ENCODE assay signal across 1 cellular context in genomic region chr14:88385212-88386101, GRCh38.
TF ChIP-seq lines count a peak whose summit lies in the region.

TSS of gene SPATA7 (plus strand) at chr14:88385657. CDS start at chr14:88385819, 162 bp downstream.

TF ChIP-seq in HepG2, 621 proteins besides CTCF, POLR2A, EP300 and RAD21 (continued from another document and continues in another):
- peak; percentile 49 for TF ChIP-seq ERF (CRISPR knock-in tag; IDR thresholded peaks at IDR 0.05)
- no peak for TF ChIP-seq GATA4 (IDR thresholded peaks at IDR 0.05; ENCODE audit: borderline replicate concordance, low read depth)
- TF ChIP-seq FOXP4 (CRISPR knock-in tag; IDR thresholded peaks at IDR 0.05): peak; percentile 59; the same call in 1 of the 2 replicates
- no peak for TF ChIP-seq DDIT3 (CRISPR knock-in tag; IDR thresholded peaks at IDR 0.05)
- peak; percentile 73; the same call in 1 of the 2 replicates for TF ChIP-seq ZNF350 (CRISPR knock-in tag; IDR thresholded peaks at IDR 0.05; ENCODE audit: borderline replicate concordance, low read depth)
- TF ChIP-seq SIX1 (CRISPR knock-in tag; IDR thresholded peaks at IDR 0.05; ENCODE audit: borderline replicate concordance): 0 out of 2 replicates have a peak, but pooled peaks have one; percentile 26
- no peak for TF ChIP-seq ZNF646 (CRISPR knock-in tag; IDR thresholded peaks at IDR 0.05)
- TF ChIP-seq ZNF605 (CRISPR knock-in tag; IDR thresholded peaks at IDR 0.05): peak; percentile 75
- no peak for TF ChIP-seq SKIL (CRISPR knock-in tag; IDR thresholded peaks at IDR 0.05; ENCODE audit: borderline replicate concordance)
- peak; percentile 71; the same call in 1 of the 2 replicates for TF ChIP-seq ZNF788 (CRISPR knock-in tag; IDR thresholded peaks at IDR 0.05; ENCODE audit: borderline replicate concordance)
- 0 out of 2 replicates have a peak, but pooled peaks have one; percentile 44 for TF ChIP-seq ARID2 (CRISPR knock-in tag; IDR thresholded peaks at IDR 0.05; ENCODE audit: borderline replicate concordance)
- peak; percentile 45; the same call in 1 of the 2 replicates for TF ChIP-seq SOX5 (CRISPR knock-in tag; IDR thresholded peaks at IDR 0.05; ENCODE audit: borderline replicate concordance)
- TF ChIP-seq HMGXB4 (CRISPR knock-in tag; IDR thresholded peaks at IDR 0.05; ENCODE audit: borderline replicate concordance in 1 of 2, low read depth in 1 of 2): peak; percentile 60 to 82; a peak in 3 of 4 replicates
- TF ChIP-seq ZFYVE20 (CRISPR knock-in tag; IDR thresholded peaks at IDR 0.05; ENCODE audit: borderline replicate concordance, low read depth): no peak
- TF ChIP-seq CERS6 (CRISPR knock-in tag; IDR thresholded peaks at IDR 0.05): no peak
- peak; percentile 95 for TF ChIP-seq ATF1 (CRISPR knock-in tag; IDR thresholded peaks at IDR 0.05)
- peak; percentile 95 for TF ChIP-seq ZNF891 (CRISPR knock-in tag; IDR thresholded peaks at IDR 0.05)
- 0 out of 2 replicates have a peak, but pooled peaks have one; percentile 34 for TF ChIP-seq BRF2 (CRISPR knock-in tag; IDR thresholded peaks at IDR 0.05)
- TF ChIP-seq ZNF317 (CRISPR knock-in tag; IDR thresholded peaks at IDR 0.05): 0 out of 2 replicates have a peak, but pooled peaks have one; percentile 33
- no peak for TF ChIP-seq ZNF562 (CRISPR knock-in tag; IDR thresholded peaks at IDR 0.05; ENCODE audit: borderline replicate concordance)
- peak; percentile 42; the same call in 1 of the 2 replicates for TF ChIP-seq TFDP2 (CRISPR knock-in tag; IDR thresholded peaks at IDR 0.05)
- TF ChIP-seq PATZ1 (CRISPR knock-in tag; IDR thresholded peaks at IDR 0.05): peak; percentile 71
- no peak for TF ChIP-seq ZFP36L1 (CRISPR knock-in tag; IDR thresholded peaks at IDR 0.05)
- peak; percentile 71 for TF ChIP-seq THAP11 (CRISPR knock-in tag; IDR thresholded peaks at IDR 0.05)
- peak; percentile 49; the same call in 1 of the 2 replicates for TF ChIP-seq HBP1 (CRISPR knock-in tag; IDR thresholded peaks at IDR 0.05; ENCODE audit: low read depth)
- TF ChIP-seq NFYB (CRISPR knock-in tag; IDR thresholded peaks at IDR 0.05): peak; percentile 39; the same call in 1 of the 2 replicates
- peak; percentile 99 for TF ChIP-seq HNRNPLL (IDR thresholded peaks at IDR 0.05; ENCODE audit: low read depth, low read length, poor library complexity, severe bottlenecking)
- TF ChIP-seq CENPBD1 (CRISPR knock-in tag; IDR thresholded peaks at IDR 0.05; ENCODE audit: borderline replicate concordance, low read depth): no peak
- TF ChIP-seq RFX5 (IDR thresholded peaks at IDR 0.05; ENCODE audit: low read depth, low read length): peak; percentile 91
- TF ChIP-seq RXRB (CRISPR knock-in tag; IDR thresholded peaks at IDR 0.05; ENCODE audit: borderline replicate concordance): peak; percentile 36; the same call in 1 of the 2 replicates
- TF ChIP-seq ZBTB42 (CRISPR knock-in tag; IDR thresholded peaks at IDR 0.05): no peak
